9 cellular contexts compared by ENCODE assay signal in genomic region chr12:64730585-64730964, GRCh38. TPM values are rescaled to one million over a fixed set of nuclear protein-coding genes. Genes with fewer than 3 reads are reported as not detected.
A peak's percentile ranks its signal among the peaks of the same experiment; 100 is the strongest.
DNase-seq lines count a peak whose midpoint lies in the region; ATAC-seq and TF ChIP-seq lines count a peak whose summit lies in the region.
"Had no signal": no experiment of that assay in that cellular context is flagged by ENCODE, and none has a peak within 500 bp of the region (broad histone marks: within the 10 kb centered on the region; RNA-seq: fewer than 3 reads in every experiment).

No MANE protein-coding gene starts in this region.

- no peak for TF ChIP-seq EP300 in stomach (IDR thresholded peaks at IDR 0.05)

- 58 to 75% (median 66%) methylated on average over 2 of the region's 2 CpGs for WGBS in stomach, 5 donors

- peaks cover 5% of the 10 kb centered on the region for H3K9me3 Mint-ChIP-seq in glutamatergic neuron (ENCODE audit: unreplicated experiment)

- peak overlapping the region in 4 of 11 experiments; percentile 6 to 41 (median 20); a peak in 2 of 22 replicates for H3K9ac ChIP-seq in BLaER1 treated with 17β-estradiol and CSF1 and Interleukin-3, amounts not matched to agents 10 nM and 100 nM

- peaks cover 31 to 94% (median 57%) of the 10 kb centered on the region in 11 experiments for H3K36me3 ChIP-seq in BLaER1 treated with 17β-estradiol and CSF1 and Interleukin-3, amounts not matched to agents 10 nM and 100 nM
- peaks cover 3 to 76% (median 69%) of the 10 kb centered on the region in 4 donors for H3K36me3 ChIP-seq in stomach
- H3K36me3 ChIP-seq in breast epithelium, result peaks cover 4% of the 10 kb centered on the region

- TF ChIP-seq CTCF in glutamatergic neuron (IDR thresholded peaks at IDR 0.05; ENCODE audit: partially characterized antibody, unreplicated experiment), result no peak
- TF ChIP-seq CTCF in stomach (IDR thresholded peaks at IDR 0.05), result no peak
- no peak for TF ChIP-seq CTCF in breast epithelium (IDR thresholded peaks at IDR 0.05)

- H3K4me1 Mint-ChIP-seq in glutamatergic neuron (ENCODE audit: low read depth, unreplicated experiment), result peaks cover 47% of the 10 kb centered on the region

- H3K4me2 ChIP-seq in BLaER1 treated with 17β-estradiol and CSF1 and Interleukin-3, amounts not matched to agents 10 nM and 100 nM, result peak overlapping the region in 10 of 11 experiments; percentile 13 to 71 (median 42); a peak in 16 of 22 replicates

- peak overlapping the region; percentile 95 for H3K27ac Mint-ChIP-seq in glutamatergic neuron (ENCODE audit: unreplicated experiment)

- H3K27me3 Mint-ChIP-seq in glutamatergic neuron (ENCODE audit: unreplicated experiment), result peaks cover 6% of the 10 kb centered on the region

- no peaks in the 10 kb centered on the region for H3K27me3 ChIP-seq in BLaER1 treated with 17β-estradiol and CSF1 and Interleukin-3, amounts not matched to agents 10 nM and 100 nM
- H3K27me3 ChIP-seq in stomach, result no peaks in the 10 kb centered on the region
- H3K27me3 ChIP-seq in breast epithelium, result no peaks in the 10 kb centered on the region

- H3K36me3 Mint-ChIP-seq in glutamatergic neuron (ENCODE audit: unreplicated experiment), result no peaks in the 10 kb centered on the region

- intact Hi-C loops in stomach (cut with DNase I; ENCODE audit: low total_unique reads), result no loop called here
- intact Hi-C loops in breast epithelium (cut with DNase I; ENCODE audit: low total_unique reads), result no loop called here

- no peak overlapping the region for H3K4me3 ChIP-seq in BLaER1 treated with 17β-estradiol and CSF1 and Interleukin-3, amounts not matched to agents 10 nM and 100 nM
- H3K4me3 ChIP-seq in stomach, result no peak overlapping the region
- no peak overlapping the region for H3K4me3 ChIP-seq in breast epithelium

- peak; percentile 78 for DNase-seq in NCI-H524 treated with DMSO at 0.1 percent for 48 hours (lab: John Stamatoyannopoulos, UW)
- peak; percentile 23 for DNase-seq in glutamatergic neuron
- DNase-seq in GOT3 (lab: John Stamatoyannopoulos, UW), result no peak
- DNase-seq in NCI-H526 (lab: John Stamatoyannopoulos, UW), result no peak
- no peak for DNase-seq in stomach
- DNase-seq in breast epithelium (ENCODE audit: low spot score in 2 of 2), result no peak
- DNase-seq: activated CD8-positive, alpha-beta memory T cell treated with anti-CD3 and anti-CD28 coated beads, Interleukin-2, amount 50 U/mL, for 48 hours had no signal

- peak overlapping the region; percentile 76 for H3K4me3 Mint-ChIP-seq in glutamatergic neuron (ENCODE audit: unreplicated experiment)

- peaks cover 17 to 47% (median 21%) of the 10 kb centered on the region in 10 experiments; a peak in 19 of 20 replicates for H3K4me1 ChIP-seq in BLaER1 treated with 17β-estradiol and CSF1 and Interleukin-3, amounts not matched to agents 10 nM and 100 nM
- H3K4me1 ChIP-seq in stomach (peaks cover 0 to 9% (median 0%) of the 10 kb centered on the region in 4 donors), breast epithelium (no peaks in the 10 kb centered on the region)

- no peaks in the 10 kb centered on the region for H3K9me3 ChIP-seq in BLaER1 treated with 17β-estradiol and CSF1 and Interleukin-3, amounts not matched to agents 10 nM and 100 nM (replicated peaks in 1 of 11)
- H3K9me3 ChIP-seq in stomach (no peaks in the 10 kb centered on the region), breast epithelium (no peaks in the 10 kb centered on the region)

- peaks cover 0 to 4% (median 0%) of the 10 kb centered on the region in 11 experiments; a peak in 1 of 22 replicates for H4K20me1 ChIP-seq in BLaER1 treated with 17β-estradiol and CSF1 and Interleukin-3, amounts not matched to agents 10 nM and 100 nM

- peak overlapping the region in 8 of 11 experiments; percentile 27 to 63 (median 52); a peak in 13 of 22 replicates for H3K27ac ChIP-seq in BLaER1 treated with 17β-estradiol and CSF1 and Interleukin-3, amounts not matched to agents 10 nM and 100 nM
- peak overlapping the region in 2 of 5 donors; percentile 19 to 61 for H3K27ac ChIP-seq in stomach
- no peak overlapping the region for H3K27ac ChIP-seq in breast epithelium

- peak; percentile 24 for ATAC-seq in GM18909 (IDR thresholded peaks at IDR 0.05; ENCODE audit: poor library complexity, unreplicated experiment)

- TF ChIP-seq POLR2A in stomach (IDR thresholded peaks at IDR 0.05) (no peak), breast epithelium (IDR thresholded peaks at IDR 0.05) (no peak)

RNA-seq across cellular contexts. Expression of gene GNS, which starts 28.6 kb away (rescaled TPM):
- total RNA-seq in glutamatergic neuron (ENCODE audit: unreplicated experiment) (145 TPM), stomach (100 to 1,000 TPM in 1 of 5 donors, 10 to 100 TPM in 4; 13.0 to 114 (median 47.8) TPM), breast epithelium (100 to 1,000 TPM in 1 of 3 donors, 10 to 100 TPM in 2; 94.4 to 250 (median 98.6) TPM)
- 10 to 100 TPM in 2 of 3 donors, 1 to 10 TPM in 1; 9.6 to 13.3 (median 12.0) TPM for polyA plus RNA-seq in stomach

Comparison
In these comparisons a context has a peak if more than half of its experiments do, and no peak if none do; other contexts are left out.
1. H3K27ac ChIP-seq: peak in BLaER1 treated with 17β-estradiol and CSF1 and Interleukin-3, amounts not matched to agents 10 nM and 100 nM (8 of 11); none in breast epithelium (0 of 2).
2. DNase-seq: peak in NCI-H524 treated with DMSO at 0.1 percent for 48 hours (single experiment) and glutamatergic neuron (single experiment); none in GOT3 (single experiment), NCI-H526 (0 of 2), stomach (single experiment) and breast epithelium (0 of 2).